Comparison of ENCODE assay signal across 22 cellular contexts in genomic region chr7:69283421-69283820, GRCh38.
DNase-seq lines count a peak whose midpoint lies in the region; ATAC-seq and TF ChIP-seq lines count a peak whose summit lies in the region.
"Had no signal": no experiment of that assay in that cellular context is flagged by ENCODE, and none has a peak within 500 bp of the region (broad histone marks: within the 10 kb centered on the region; RNA-seq: fewer than 3 reads in every experiment).

No MANE protein-coding gene starts in this region.

- peak overlapping the region in 1 of 3 experiments; percentile 0 for H3K4me3 Mint-ChIP-seq in nephron
- H3K4me3 Mint-ChIP-seq: activated CD4-positive, alpha-beta T cell treated with anti-CD3 and anti-CD28 coated beads, Interleukin-2, amount 10 ng/mL, durations not matched to agents 24 days and 14 days; CD4-positive, alpha-beta memory T cell; GM23338; immature natural killer cell; natural killer cell; stimulated activated effector memory CD8-positive, alpha-beta T cell treated with anti-CD3 and anti-CD28 coated beads, Interleukin-12 subunit alpha, Interleukin-12 subunit beta, amount 100 ng/mL, for 72 hours; type B pancreatic cell had no signal

- TF ChIP-seq POLR2A in gastroesophageal sphincter (IDR thresholded peaks at IDR 0.05), result no peak

- no peaks in the 10 kb centered on the region for H3K36me3 ChIP-seq in gastroesophageal sphincter
- H3K36me3 ChIP-seq: colonic mucosa had no signal

- H3K36me3 Mint-ChIP-seq in nephron (ENCODE audit: low read depth), result no peaks in the 10 kb centered on the region
- H3K36me3 Mint-ChIP-seq: CD4-positive, alpha-beta memory T cell; natural killer cell; stimulated activated effector memory CD8-positive, alpha-beta T cell treated with anti-CD3 and anti-CD28 coated beads, Interleukin-12 subunit alpha, Interleukin-12 subunit beta, amount 100 ng/mL, for 72 hours; type B pancreatic cell had no signal

- peak; percentile 56 for DNase-seq in AG08395 (ENCODE audit: low spot score)
- DNase-seq in RPMI7951 (ENCODE audit: low read depth), result peak; percentile 8
- DNase-seq in HuH-7 (ENCODE audit: low spot score), result no peak
- DNase-seq in activated naive CD4-positive, alpha-beta T cell treated with Interleukin-2 at 50 U/mL for 16 hours, result no peak
- no peak for DNase-seq in stimulated activated CD4-positive, alpha-beta T cell treated with anti-CD3 and anti-CD28 coated beads, Interleukin-4, amount 100 ng/mL, for 1 hour
- DNase-seq in NCI-H1417 treated with DMSO at 0.1 percent for 48 hours (lab: John Stamatoyannopoulos, UW), result no peak
- DNase-seq: activated CD4-positive, alpha-beta T cell treated with anti-CD3 and anti-CD28 coated beads, Interleukin-2, amount 10 ng/mL, durations not matched to agents 24 days and 14 days; activated gamma-delta T cell treated with Interleukin-2 at 50 U/mL for 16 hours; CD4-positive, alpha-beta memory T cell; colonic mucosa; DMS79; immature natural killer cell; natural killer cell; NCI-H187; stimulated activated CD4-positive, alpha-beta T cell treated with anti-CD3 and anti-CD28 coated beads, Interleukin-12 subunit alpha, Interleukin-12 subunit beta, amount 100 ng/mL, for 4 hours had no signal

- H3K27ac Mint-ChIP-seq in nephron, result peak overlapping the region in 2 of 3 experiments; percentile 13 to 78
- H3K27ac Mint-ChIP-seq: activated CD4-positive, alpha-beta T cell treated with anti-CD3 and anti-CD28 coated beads, Interleukin-2, amount 10 ng/mL, durations not matched to agents 24 days and 14 days; CD4-positive, alpha-beta memory T cell; GM23338; immature natural killer cell; natural killer cell; stimulated activated effector memory CD8-positive, alpha-beta T cell treated with anti-CD3 and anti-CD28 coated beads, Interleukin-12 subunit alpha, Interleukin-12 subunit beta, amount 100 ng/mL, for 72 hours; type B pancreatic cell had no signal

- peaks cover 14% of the 10 kb centered on the region for H3K27me3 Mint-ChIP-seq in nephron (ENCODE audit: low read depth)
- H3K27me3 Mint-ChIP-seq: activated CD4-positive, alpha-beta T cell treated with anti-CD3 and anti-CD28 coated beads, Interleukin-2, amount 10 ng/mL, durations not matched to agents 24 days and 14 days; CD4-positive, alpha-beta memory T cell had no signal

- H3K4me1 Mint-ChIP-seq in nephron, result peaks cover 21% of the 10 kb centered on the region
- H3K4me1 Mint-ChIP-seq: activated CD4-positive, alpha-beta T cell treated with anti-CD3 and anti-CD28 coated beads, Interleukin-2, amount 10 ng/mL, durations not matched to agents 24 days and 14 days; CD4-positive, alpha-beta memory T cell; GM23338; immature natural killer cell; natural killer cell; stimulated activated effector memory CD8-positive, alpha-beta T cell treated with anti-CD3 and anti-CD28 coated beads, Interleukin-12 subunit alpha, Interleukin-12 subunit beta, amount 100 ng/mL, for 72 hours had no signal

- peak; percentile 16 for ATAC-seq in gastroesophageal sphincter
- ATAC-seq: A549; GM23338; HepG2; natural killer cell; stimulated activated effector memory CD8-positive, alpha-beta T cell treated with anti-CD3 and anti-CD28 coated beads, Interleukin-12 subunit alpha, Interleukin-12 subunit beta, amount 100 ng/mL, for 72 hours had no signal

- no peaks in the 10 kb centered on the region for H3K9me3 ChIP-seq in gastroesophageal sphincter
- H3K9me3 ChIP-seq: colonic mucosa had no signal

- TF ChIP-seq CTCF in gastroesophageal sphincter (IDR thresholded peaks at IDR 0.05) (no peak), nephron (IDR thresholded peaks at IDR 0.05; ENCODE audit: unreplicated experiment in 3 of 3) (no peak)

- WGBS in gastroesophageal sphincter (ENCODE audit: low coverage in 1 of 2), 2 donors, result 37 to 55% methylated on average over 8 of the region's 8 CpGs

- H3K4me1 ChIP-seq in gastroesophageal sphincter, result peaks cover 0 to 10% (median 5%) of the 10 kb centered on the region in 3 donors
- H3K4me1 ChIP-seq: A549, colonic mucosa had no signal

- no peak overlapping the region for H3K4me3 ChIP-seq in gastroesophageal sphincter
- H3K4me3 ChIP-seq: A549, colonic mucosa, GM23338 had no signal

- peak overlapping the region in 1 of 4 donors; percentile 33 for H3K27ac ChIP-seq in gastroesophageal sphincter
- H3K27ac ChIP-seq: A549, colonic mucosa had no signal

- H3K9me3 Mint-ChIP-seq in nephron, result peaks cover 5% of the 10 kb centered on the region

- H3K27me3 ChIP-seq in gastroesophageal sphincter, result no peaks in the 10 kb centered on the region
- H3K27me3 ChIP-seq: colonic mucosa had no signal

- no peak for TF ChIP-seq EP300 in gastroesophageal sphincter (IDR thresholded peaks at IDR 0.05)

Comparison
In these comparisons a context has a peak if more than half of its experiments do, and no peak if none do; other contexts are left out.
1. DNase-seq: peak in AG08395 (single experiment) and RPMI7951 (single experiment); none in HuH-7 (single experiment), activated naive CD4-positive, alpha-beta T cell treated with Interleukin-2 at 50 U/mL for 16 hours (single experiment), stimulated activated CD4-positive, alpha-beta T cell treated with anti-CD3 and anti-CD28 coated beads, Interleukin-4, amount 100 ng/mL, for 1 hour (single experiment) and NCI-H1417 treated with DMSO at 0.1 percent for 48 hours (single experiment).